1 cellular context compared by ENCODE assay signal in genomic region chr17:59765038-59765437, GRCh38.
TF ChIP-seq lines count a peak whose summit lies in the region.

No MANE protein-coding gene starts in this region.

TF ChIP-seq in HCT116, 20 proteins besides CTCF, POLR2A, EP300 and RAD21:
- TF ChIP-seq EZH2phosphoT487 (IDR thresholded peaks at IDR 0.05; ENCODE audit: borderline replicate concordance) (no peak), SP1 (IDR thresholded peaks at IDR 0.05; ENCODE audit: low read depth) (no peak)
